28 cellular contexts compared by ENCODE assay signal in genomic region chr2:30778611-30779010, GRCh38. TPM values are rescaled to one million over a fixed set of nuclear protein-coding genes. Genes with fewer than 3 reads are reported as not detected.
"Had no signal": no experiment of that assay in that cellular context is flagged by ENCODE, and none has a peak within 500 bp of the region (broad histone marks: within the 10 kb centered on the region; RNA-seq: fewer than 3 reads in every experiment).

No MANE protein-coding gene starts in this region.

- H3K4me1 Mint-ChIP-seq: endodermal cell, immature natural killer cell had no signal

- H3K4me3 Mint-ChIP-seq: activated CD4-positive, alpha-beta memory T cell treated with anti-CD3 and anti-CD28 coated beads for 36 hours; activated T-cell treated with anti-CD3 and anti-CD28 coated beads, Interleukin-2, amount 50 U/mL, for 72 hours; endodermal cell; immature natural killer cell; natural killer cell treated with Interleukin-12 subunit alpha and Interleukin-12 subunit beta and Interleukin-15 and Interleukin-18, amount 100 ng/mL, for 72 hours; T-cell had no signal

- DNase-seq: activated CD4-positive, alpha-beta memory T cell treated with anti-CD3 and anti-CD28 coated beads for 36 hours; activated CD4-positive, alpha-beta T cell treated with anti-CD3 and anti-CD28 coated beads for 4 hours; activated naive CD4-positive, alpha-beta T cell; activated T-cell treated with anti-CD3 and anti-CD28 coated beads for 4 hours; activated T-cell treated with anti-CD3 and anti-CD28 coated beads, Interleukin-2, amount 50 U/mL, for 72 hours; cerebellar nuclear complex; foreskin keratinocyte; heart left ventricle; hypothalamus; immature natural killer cell; kidney glomerular epithelial cell; left lung; lower lobe of right lung; mesendoderm; mucosa of descending colon; stimulated activated CD4-positive, alpha-beta T cell treated with anti-CD3 and anti-CD28 coated beads, Interleukin-1b, Interleukin-23, amount 100 ng/mL, for 48 hours; stimulated activated naive CD4-positive, alpha-beta T cell; T-cell had no signal

- H3K27ac Mint-ChIP-seq: activated CD4-positive, alpha-beta memory T cell treated with anti-CD3 and anti-CD28 coated beads for 36 hours; activated naive CD4-positive, alpha-beta T cell treated with anti-CD3 and anti-CD28 coated beads, Interleukin-2, amount 50 U/mL, for 72 hours; activated T-cell treated with anti-CD3 and anti-CD28 coated beads, Interleukin-2, amount 50 U/mL, for 72 hours; endodermal cell; immature natural killer cell; natural killer cell treated with Interleukin-12 subunit alpha and Interleukin-12 subunit beta and Interleukin-15 and Interleukin-18, amount 100 ng/mL, for 72 hours; progenitor cell of endocrine pancreas; T-cell had no signal

- H3K36me3 Mint-ChIP-seq: activated CD4-positive, alpha-beta memory T cell treated with anti-CD3 and anti-CD28 coated beads for 36 hours; activated naive CD4-positive, alpha-beta T cell treated with anti-CD3 and anti-CD28 coated beads, Interleukin-2, amount 50 U/mL, for 72 hours; immature natural killer cell; natural killer cell treated with Interleukin-12 subunit alpha and Interleukin-12 subunit beta and Interleukin-15 and Interleukin-18, amount 100 ng/mL, for 72 hours; T-cell had no signal

- ATAC-seq: activated naive CD4-positive, alpha-beta T cell treated with anti-CD3 and anti-CD28 coated beads, Interleukin-2, amount 50 U/mL, for 72 hours; activated T-cell treated with anti-CD3 and anti-CD28 coated beads, Interleukin-2, amount 50 U/mL, for 72 hours; esophagus mucosa; foreskin keratinocyte; heart left ventricle; left lung; lower lobe of right lung; natural killer cell treated with Interleukin-12 subunit alpha and Interleukin-12 subunit beta and Interleukin-15 and Interleukin-18, amount 100 ng/mL, for 72 hours; sciatic nerve; T-cell had no signal

- H3K27me3 Mint-ChIP-seq: progenitor cell of endocrine pancreas had no signal

- H3K9me3 Mint-ChIP-seq: activated CD4-positive, alpha-beta memory T cell treated with anti-CD3 and anti-CD28 coated beads for 36 hours; activated naive CD4-positive, alpha-beta T cell treated with anti-CD3 and anti-CD28 coated beads, Interleukin-2, amount 50 U/mL, for 72 hours; activated T-cell treated with anti-CD3 and anti-CD28 coated beads, Interleukin-2, amount 50 U/mL, for 72 hours; endodermal cell; immature natural killer cell; natural killer cell treated with Interleukin-12 subunit alpha and Interleukin-12 subunit beta and Interleukin-15 and Interleukin-18, amount 100 ng/mL, for 72 hours; T-cell had no signal

RNA-seq across cellular contexts. Expression of gene CAPN13, which starts 28.6 kb away (rescaled TPM):
- total RNA-seq: activated CD4-positive, alpha-beta memory T cell treated with anti-CD3 and anti-CD28 coated beads for 36 hours; activated naive CD4-positive, alpha-beta T cell treated with anti-CD3 and anti-CD28 coated beads, Interleukin-2, amount 50 U/mL, for 72 hours; activated T-cell treated with anti-CD3 and anti-CD28 coated beads, Interleukin-2, amount 50 U/mL, for 72 hours; foreskin keratinocyte; heart left ventricle; myocyte; natural killer cell treated with Interleukin-12 subunit alpha and Interleukin-12 subunit beta and Interleukin-15 and Interleukin-18, amount 100 ng/mL, for 72 hours; osteoblast; T-helper 2 cell treated with Interferon-gamma antibody and Interleukin-4, amounts not matched to agents 100 ng/mL and 5 ng/mL, for 36 hours; tibial nerve had no signal
